Comparison of ENCODE assay signal across 21 cellular contexts in the genomic region with DNA sequence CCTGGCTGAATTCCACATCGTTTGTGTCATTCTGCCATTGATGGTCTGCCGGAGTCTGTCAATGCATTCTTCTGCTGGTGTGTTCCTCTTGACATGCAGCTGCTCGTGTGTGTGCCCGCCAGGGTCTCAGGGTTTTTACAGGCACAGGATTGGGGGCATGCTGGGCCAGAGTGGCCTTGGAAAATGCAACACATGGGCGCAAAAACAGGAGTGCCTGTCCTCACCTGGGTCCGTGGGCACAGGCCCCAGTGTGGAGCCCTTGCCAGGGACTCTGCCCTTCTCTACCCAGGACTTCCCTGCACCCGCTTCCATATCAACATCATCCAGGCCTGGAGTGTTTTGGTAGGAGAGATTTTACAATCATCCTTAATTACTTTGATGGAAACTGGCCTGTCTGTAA.
DNase-seq lines count a peak whose midpoint lies in the region; FAIRE-seq and TF ChIP-seq lines count a peak whose summit lies in the region.
"Had no signal": no experiment of that assay in that cellular context is flagged by ENCODE, and none has a peak within 500 bp of the region (broad histone marks: within the 10 kb centered on the region; RNA-seq: fewer than 3 reads in every experiment).

No MANE protein-coding gene starts in this region.

- FAIRE-seq in H1 (lab: Jason Lieb, UNC) = no peak
- FAIRE-seq: A549, GM12892 had no signal

- TF ChIP-seq CTCF in H1 (IDR thresholded peaks at IDR 0.05; ENCODE audit: control extremely low read depth in 1 of 3, insufficient read depth in 1 of 3, low read depth in 1 of 3, low read length in 3 of 3) = no peak
- no peak for TF ChIP-seq CTCF in spleen (IDR thresholded peaks at IDR 0.05 in 8 of 11, conservative IDR thresholded peaks at IDR 0.05 in 3 of 11)
- no peak for TF ChIP-seq CTCF in brain microvascular endothelial cell (IDR thresholded peaks at IDR 0.05; ENCODE audit: low read depth, low read length, missing control alignments)

- no peak overlapping the region for H2BK12ac ChIP-seq in H1 (ENCODE audit: low read depth, low read length)

- H3K79me2 ChIP-seq in H1 (ENCODE audit: control insufficient read depth in 1 of 2, insufficient read depth in 2 of 2, low read length in 2 of 2) = no peaks in the 10 kb centered on the region

- peak; percentile 11 for DNase-seq in NCI-H82 (lab: John Stamatoyannopoulos, UW)
- DNase-seq in NCI-H82 treated with DMSO at 0.1 percent for 48 hours (lab: John Stamatoyannopoulos, UW; ENCODE audit: unreplicated experiment) = no peak
- peak; percentile 3 for DNase-seq in ELF-1 (ENCODE audit: low read depth, low spot score)
- DNase-seq in H1 (ENCODE audit: low read depth in 1 of 2, low spot score in 2 of 2) = no peak
- peak; percentile 47 for DNase-seq in spleen
- no peak for DNase-seq in A172 (ENCODE audit: low spot score)
- no peak for DNase-seq in brain microvascular endothelial cell
- DNase-seq: ACHN; AML-193; BE2C; Calu3; CD4-positive, alpha-beta T cell; COR-L47; DMS53; DMS79 treated with DMSO at 0.1 percent for 48 hours; GM23248; H9 had no signal

- H2BK20ac ChIP-seq in H1 (ENCODE audit: low read length) = no peak overlapping the region

- H2AFZ ChIP-seq in H1 (ENCODE audit: low read length) = peak overlapping the region; percentile 23; the same call in 1 of the 2 replicates
- H2AFZ ChIP-seq: GM23248 had no signal

- intact Hi-C loops in spleen (cut with DNase I; ENCODE audit: low total_unique reads) = no loop called here

- H4K20me1 ChIP-seq in H1 (replicated peaks in 1 of 2; ENCODE audit: control insufficient read depth in 1 of 2, insufficient read depth in 2 of 2, low read length in 2 of 2) = no peaks in the 10 kb centered on the region
- H4K20me1 ChIP-seq: BLaER1 treated with 17β-estradiol and CSF1 and Interleukin-3, amounts not matched to agents 10 nM and 100 nM had no signal

- TF ChIP-seq POLR2A in H1 (IDR thresholded peaks at IDR 0.05; ENCODE audit: control extremely low read depth in 1 of 2, low read depth in 2 of 2, low read length in 2 of 2) (no peak), spleen (IDR thresholded peaks at IDR 0.05) (no peak)

- TF ChIP-seq EP300 in H1 (IDR thresholded peaks at IDR 0.05; ENCODE audit: borderline replicate concordance in 1 of 2, low read depth in 2 of 2, low read length in 2 of 2) = no peak

- CTCF ChIA-PET in H1 (lab: Charles Lee; ENCODE audit: partially characterized antibody) = interaction anchor here (1.0 kb wide), 1 partner anchor 14 kb away, joined by 3 read pairs; no protein-coding TSS in a partner anchor

- H3K4me3 ChIP-seq in H1 (ENCODE audit: extremely low read depth in 1 of 4, insufficient read depth in 2 of 4, low read depth in 3 of 4, low read length in 4 of 4) (no peak overlapping the region), spleen (no peak overlapping the region), brain microvascular endothelial cell (ENCODE audit: low read depth, low read length) (no peak overlapping the region)
- H3K4me3 ChIP-seq: A549, GM23248 had no signal

- H3K14ac ChIP-seq in H1 (ENCODE audit: insufficient read length) = no peak overlapping the region

- H3K79me1 ChIP-seq in H1 (ENCODE audit: low read depth, low read length) = no peaks in the 10 kb centered on the region

- POLR2A ChIA-PET in H1 (lab: Charles Lee; ENCODE audit: partially characterized antibody) = no interaction called here

- no peak overlapping the region for H2AK5ac ChIP-seq in H1 (ENCODE audit: low read depth, low read length)

- H3K9me3 ChIP-seq in H1 (ENCODE audit: insufficient read depth in 2 of 2, low read depth in 1 of 2, low read length in 1 of 2) (no peaks in the 10 kb centered on the region), spleen (no peaks in the 10 kb centered on the region)
- H3K9me3 ChIP-seq: A549, BE2C had no signal

- no peaks in the 10 kb centered on the region for H3K27me3 ChIP-seq in H1 (replicated peaks in 1 of 4; ENCODE audit: control insufficient read depth in 3 of 4, extremely low read depth in 1 of 4, insufficient read depth in 3 of 4, low read length in 3 of 4)
- no peaks in the 10 kb centered on the region for H3K27me3 ChIP-seq in spleen (replicated peaks in 1 of 7)
- no peaks in the 10 kb centered on the region for H3K27me3 ChIP-seq in brain microvascular endothelial cell (replicated peaks)
- H3K27me3 ChIP-seq: BE2C; BLaER1 treated with 17β-estradiol and CSF1 and Interleukin-3, amounts not matched to agents 10 nM and 100 nM had no signal

- no peak overlapping the region for H3K9ac ChIP-seq in H1 (replicated peaks in 1 of 4; ENCODE audit: extremely low read depth in 1 of 4, low read depth in 3 of 4, low read length in 3 of 4)
- H3K9ac ChIP-seq: BLaER1 treated with 17β-estradiol and CSF1 and Interleukin-3, amounts not matched to agents 10 nM and 100 nM; GM23248 had no signal

- in situ Hi-C loops in brain microvascular endothelial cell (cut with HindIII; ENCODE audit: low pct_ligation_motif_present, low sequenced_read_pairs) = no loop called here

- no peak overlapping the region for H3K23ac ChIP-seq in H1 (ENCODE audit: insufficient read length)

- H2BK120ac ChIP-seq in H1 (replicated peaks; ENCODE audit: low read depth, low read length) = no peak overlapping the region

- H4K91ac ChIP-seq in H1 (replicated peaks; ENCODE audit: insufficient read length, low read length) = no peak overlapping the region

- H3K56ac ChIP-seq in H1 (replicated peaks; ENCODE audit: insufficient read length, low read depth, low read length) = no peak overlapping the region

- H3K36me3 ChIP-seq in H1 (ENCODE audit: control insufficient read depth in 2 of 4, insufficient read depth in 4 of 4, low read length in 3 of 4) (no peaks in the 10 kb centered on the region), spleen (no peaks in the 10 kb centered on the region), brain microvascular endothelial cell (replicated peaks) (no peaks in the 10 kb centered on the region)
- H3K36me3 ChIP-seq: BE2C had no signal

- H3K4me1 ChIP-seq in H1 (replicated peaks in 1 of 4; ENCODE audit: control insufficient read depth in 3 of 4, insufficient read depth in 4 of 4, low read length in 3 of 4) (no peaks in the 10 kb centered on the region), spleen (peaks cover 0 to 6% (median 0%) of the 10 kb centered on the region in 6 donors)
- H3K4me1 ChIP-seq: A549, BE2C had no signal

- no peak overlapping the region for H3K18ac ChIP-seq in H1 (ENCODE audit: extremely low read depth, low read length)

- H3K23me2 ChIP-seq in H1 (ENCODE audit: low read depth, low read length) = no peaks in the 10 kb centered on the region

- no peak overlapping the region for H4K8ac ChIP-seq in H1 (ENCODE audit: extremely low read depth, insufficient read depth, low read length)

- H3K27ac ChIP-seq in H1 (ENCODE audit: low read depth, low read length) = no peak overlapping the region
- H3K27ac ChIP-seq in spleen = no peak overlapping the region
- H3K27ac ChIP-seq in brain microvascular endothelial cell = no peak overlapping the region
- H3K27ac ChIP-seq: 22Rv1; A549; BLaER1 treated with 17β-estradiol and CSF1 and Interleukin-3, amounts not matched to agents 10 nM and 100 nM; GM23248 had no signal

- H2BK5ac ChIP-seq in H1 (ENCODE audit: low read depth, low read length) = no peak overlapping the region

- 85% methylated on average over 7 of the region's 7 CpGs; no CpG with 5 or more reads in 1 of the 2 experiments for WGBS in H1 (ENCODE audit: extremely low coverage in 1 of 2, insufficient coverage in 1 of 2, insufficient read length in 1 of 2, insufficient replicate concordance in 2 of 2, low coverage in 1 of 2, low lambda C conversion rate in 2 of 2, missing lambda C conversion rate in 1 of 2), 2 experiments
- 78 to 88% (median 81%) methylated on average over 6 to 7 of the region's 7 CpGs for WGBS in spleen, 5 donors

- no peak for TF ChIP-seq RAD21 in H1 (IDR thresholded peaks at IDR 0.05 in 1 of 2, conservative IDR thresholded peaks at IDR 0.05 in 1 of 2; ENCODE audit: low read depth in 2 of 2, low read length in 2 of 2)

- no peak overlapping the region for H3K4ac ChIP-seq in H1 (replicated peaks; ENCODE audit: insufficient read length, low read depth, low read length)

- no peak overlapping the region for H3K4me2 ChIP-seq in H1 (ENCODE audit: insufficient read depth in 1 of 2, low read depth in 2 of 2, low read length in 2 of 2)
- H3K4me2 ChIP-seq: A549; BLaER1 treated with 17β-estradiol and CSF1 and Interleukin-3, amounts not matched to agents 10 nM and 100 nM had no signal

- H2BK15ac ChIP-seq in H1 (ENCODE audit: low read length) = no peak overlapping the region

- no peak overlapping the region for H4K5ac ChIP-seq in H1 (ENCODE audit: insufficient read length, low read depth, low read length)

TF ChIP-seq in H1, 55 proteins besides CTCF, POLR2A, EP300 and RAD21 (continues in another document):
- TF ChIP-seq CHD2 (IDR thresholded peaks at IDR 0.05; ENCODE audit: low read length) = no peak
- no peak for TF ChIP-seq BACH1 (IDR thresholded peaks at IDR 0.05; ENCODE audit: low read length)
- TF ChIP-seq PHF8 (conservative IDR thresholded peaks at IDR 0.05; ENCODE audit: low read depth, low read length) = no peak
- TF ChIP-seq NRF1 (IDR thresholded peaks at IDR 0.05; ENCODE audit: low read depth, low read length) = no peak
- no peak for TF ChIP-seq ZNF274 (IDR thresholded peaks at IDR 0.05; ENCODE audit: borderline replicate concordance, extremely low read depth, low read length)
- TF ChIP-seq, protein P1, sequence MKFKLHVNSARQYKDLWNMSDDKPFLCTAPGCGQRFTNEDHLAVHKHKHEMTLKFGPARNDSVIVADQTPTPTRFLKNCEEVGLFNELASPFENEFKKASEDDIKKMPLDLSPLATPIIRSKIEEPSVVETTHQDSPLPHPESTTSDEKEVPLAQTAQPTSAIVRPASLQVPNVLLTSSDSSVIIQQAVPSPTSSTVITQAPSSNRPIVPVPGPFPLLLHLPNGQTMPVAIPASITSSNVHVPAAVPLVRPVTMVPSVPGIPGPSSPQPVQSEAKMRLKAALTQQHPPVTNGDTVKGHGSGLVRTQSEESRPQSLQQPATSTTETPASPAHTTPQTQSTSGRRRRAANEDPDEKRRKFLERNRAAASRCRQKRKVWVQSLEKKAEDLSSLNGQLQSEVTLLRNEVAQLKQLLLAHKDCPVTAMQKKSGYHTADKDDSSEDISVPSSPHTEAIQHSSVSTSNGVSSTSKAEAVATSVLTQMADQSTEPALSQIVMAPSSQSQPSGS (IDR thresholded peaks at IDR 0.05; ENCODE audit: low read length) = no peak
- TF ChIP-seq MAFK (IDR thresholded peaks at IDR 0.05; ENCODE audit: low read depth, low read length) = no peak
- TF ChIP-seq CHD1 (IDR thresholded peaks at IDR 0.05; ENCODE audit: low read depth, low read length) = no peak
- TF ChIP-seq SUZ12 (IDR thresholded peaks at IDR 0.05; ENCODE audit: low read length) = no peak
- TF ChIP-seq, protein P2, sequence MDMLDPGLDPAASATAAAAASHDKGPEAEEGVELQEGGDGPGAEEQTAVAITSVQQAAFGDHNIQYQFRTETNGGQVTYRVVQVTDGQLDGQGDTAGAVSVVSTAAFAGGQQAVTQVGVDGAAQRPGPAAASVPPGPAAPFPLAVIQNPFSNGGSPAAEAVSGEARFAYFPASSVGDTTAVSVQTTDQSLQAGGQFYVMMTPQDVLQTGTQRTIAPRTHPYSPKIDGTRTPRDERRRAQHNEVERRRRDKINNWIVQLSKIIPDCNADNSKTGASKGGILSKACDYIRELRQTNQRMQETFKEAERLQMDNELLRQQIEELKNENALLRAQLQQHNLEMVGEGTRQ (IDR thresholded peaks at IDR 0.05; ENCODE audit: low read length) = no peak

Comparison
In these comparisons a context has a peak if more than half of its experiments do, and no peak if none do; other contexts are left out.
1. DNase-seq: peak in NCI-H82 (single experiment), ELF-1 (single experiment) and spleen (single experiment); none in NCI-H82 treated with DMSO at 0.1 percent for 48 hours (single experiment), H1 (0 of 2), A172 (single experiment) and brain microvascular endothelial cell (single experiment).